Comparison of ENCODE assay signal across 15 cellular contexts in the genomic region with DNA sequence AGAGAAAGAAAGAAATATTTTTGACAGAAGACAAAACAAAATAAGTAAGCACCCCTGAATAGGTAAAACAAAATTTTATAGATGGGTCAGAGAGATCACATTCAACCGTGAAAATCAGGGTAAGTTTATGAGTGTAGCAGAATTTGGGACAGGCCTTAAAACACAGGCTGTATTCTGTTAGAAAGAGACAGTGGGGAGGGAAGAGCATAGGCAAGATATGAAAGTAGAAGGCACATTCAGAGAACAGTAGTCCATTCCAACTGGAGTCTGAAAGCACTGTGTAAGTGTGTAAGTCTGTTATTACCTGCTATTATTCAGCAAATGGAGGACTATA. TPM values are rescaled to one million over a fixed set of nuclear protein-coding genes. Genes with fewer than 3 reads are reported as not detected.
A peak's percentile ranks its signal among the peaks of the same experiment; 100 is the strongest.
DNase-seq lines count a peak whose midpoint lies in the region; ATAC-seq, FAIRE-seq and TF ChIP-seq lines count a peak whose summit lies in the region.
"Had no signal": no experiment of that assay in that cellular context is flagged by ENCODE, and none has a peak within 500 bp of the region (broad histone marks: within the 10 kb centered on the region; RNA-seq: fewer than 3 reads in every experiment).

No MANE protein-coding gene starts in this region.

- no peak for ATAC-seq in HG03097 (IDR thresholded peaks at IDR 0.05; ENCODE audit: low FRiP score, unreplicated experiment)
- no peak for ATAC-seq in mucosa of descending colon

- H3K36me3 ChIP-seq in Karpas-422 (ENCODE audit: insufficient read depth, low read length) (peaks cover 32% of the 10 kb centered on the region), astrocyte (ENCODE audit: insufficient read depth, low read length) (peaks cover 4% of the 10 kb centered on the region), tibial artery (no peaks in the 10 kb centered on the region), mucosa of descending colon (ENCODE audit: low read depth) (no peaks in the 10 kb centered on the region)
- H3K36me3 ChIP-seq: ovary had no signal

- H4K20me1 ChIP-seq in Karpas-422 (ENCODE audit: insufficient read depth, low read depth, low read length) (no peaks in the 10 kb centered on the region), astrocyte (ENCODE audit: insufficient read depth, low read length) (no peaks in the 10 kb centered on the region)

- H3K9me3 Mint-ChIP-seq in astrocyte (ENCODE audit: unreplicated experiment) (peaks cover 7% of the 10 kb centered on the region), mesothelial cell of epicardium (peaks cover 5% of the 10 kb centered on the region)
- H3K9me3 Mint-ChIP-seq: immature natural killer cell had no signal

- H3K9me3 ChIP-seq in Karpas-422 (ENCODE audit: low read length) (no peaks in the 10 kb centered on the region), astrocyte (ENCODE audit: insufficient read depth, low read depth, low read length) (no peaks in the 10 kb centered on the region), tibial artery (no peaks in the 10 kb centered on the region), mucosa of descending colon (no peaks in the 10 kb centered on the region)
- H3K9me3 ChIP-seq: ovary, testis had no signal

- H3K27me3 ChIP-seq in Karpas-422 (ENCODE audit: low read length): no peaks in the 10 kb centered on the region
- no peaks in the 10 kb centered on the region for H3K27me3 ChIP-seq in astrocyte (ENCODE audit: insufficient read depth, low read length)
- no peaks in the 10 kb centered on the region for H3K27me3 ChIP-seq in tibial artery
- H3K27me3 ChIP-seq: ovary, testis had no signal

- H3K79me2 ChIP-seq in Karpas-422 (ENCODE audit: low read length) (peaks cover 83% of the 10 kb centered on the region), astrocyte (ENCODE audit: insufficient read depth, low read length) (peaks cover 3% of the 10 kb centered on the region)

- H3K36me3 Mint-ChIP-seq in astrocyte (ENCODE audit: low read depth, unreplicated experiment): peaks cover 14% of the 10 kb centered on the region
- H3K36me3 Mint-ChIP-seq in mesothelial cell of epicardium: peaks cover 18% of the 10 kb centered on the region

- H3K9ac ChIP-seq in Karpas-422 (ENCODE audit: low read length) (no peak overlapping the region), astrocyte (ENCODE audit: low read length) (no peak overlapping the region)

- peak overlapping the region; percentile 87 for H3K27ac Mint-ChIP-seq in astrocyte (ENCODE audit: unreplicated experiment)
- peak overlapping the region; percentile 88 for H3K27ac Mint-ChIP-seq in mesothelial cell of epicardium

- no peak for FAIRE-seq in astrocyte (lab: Jason Lieb, UNC)
- FAIRE-seq: RCC 7860 had no signal

- H3K4me3 Mint-ChIP-seq in astrocyte (ENCODE audit: unreplicated experiment) (no peak overlapping the region), mesothelial cell of epicardium (no peak overlapping the region)
- H3K4me3 Mint-ChIP-seq: immature natural killer cell had no signal

- peaks cover 31% of the 10 kb centered on the region for H3K4me1 ChIP-seq in Karpas-422 (ENCODE audit: low read length)
- no peaks in the 10 kb centered on the region for H3K4me1 ChIP-seq in astrocyte (ENCODE audit: insufficient read depth, low read length)
- peaks cover 0 to 51% (median 30%) of the 10 kb centered on the region in 4 donors for H3K4me1 ChIP-seq in tibial artery
- no peaks in the 10 kb centered on the region for H3K4me1 ChIP-seq in mucosa of descending colon (ENCODE audit: low read depth)

- DNase-seq in Karpas-422 (no peak), astrocyte (ENCODE audit: low read depth) (no peak), mesothelial cell of epicardium (ENCODE audit: low spot score in 2 of 2, unreplicated experiment in 2 of 2) (no peak), tibial artery (no peak), mucosa of descending colon (no peak)
- no peak for DNase-seq in central memory CD4-positive, alpha-beta T cell
- no peak for DNase-seq in activated CD4-positive, alpha-beta T cell treated with anti-CD3 and anti-CD28 coated beads for 1 hour
- DNase-seq: NCI-H187 had no signal

- H3K27ac ChIP-seq in Karpas-422 (ENCODE audit: low read length) (peak overlapping the region; percentile 47), astrocyte (ENCODE audit: low read depth, low read length) (no peak overlapping the region), tibial artery (peak overlapping the region; percentile 72 to 76)
- H3K27ac ChIP-seq: C4-2B had no signal

- H3K4me3 ChIP-seq in Karpas-422 (ENCODE audit: low read length): no peak overlapping the region
- no peak overlapping the region for H3K4me3 ChIP-seq in astrocyte (ENCODE audit: insufficient read depth, low read depth, low read length)
- H3K4me3 ChIP-seq in tibial artery: no peak overlapping the region
- H3K4me3 ChIP-seq in mucosa of descending colon: no peak overlapping the region
- H3K4me3 ChIP-seq: GM12878, ovary, testis had no signal

- peaks cover 15% of the 10 kb centered on the region for H3K4me1 Mint-ChIP-seq in astrocyte (ENCODE audit: low read depth, unreplicated experiment)
- H3K4me1 Mint-ChIP-seq in mesothelial cell of epicardium: peaks cover 50% of the 10 kb centered on the region
- H3K4me1 Mint-ChIP-seq: immature natural killer cell had no signal

- H3K27me3 Mint-ChIP-seq in astrocyte (ENCODE audit: low read depth, unreplicated experiment): no peaks in the 10 kb centered on the region
- no peaks in the 10 kb centered on the region for H3K27me3 Mint-ChIP-seq in mesothelial cell of epicardium (ENCODE audit: low read depth)

- intact Hi-C loops in tibial artery (cut with DNase I; ENCODE audit: low total_unique reads): no loop called here
- intact Hi-C loops in mucosa of descending colon (cut with DNase I, micrococcal nuclease): loop anchor here in 1 of 2 donors (10.0 kb wide), 1 partner anchor 147 kb away; no protein-coding TSS in a partner anchor

- no peak overlapping the region for H3K4me2 ChIP-seq in Karpas-422 (ENCODE audit: low read depth, low read length, poor library complexity, severe bottlenecking)
- H3K4me2 ChIP-seq in astrocyte (ENCODE audit: low read length): no peak overlapping the region

- H2AFZ ChIP-seq in Karpas-422 (ENCODE audit: low read length) (no peak overlapping the region), astrocyte (ENCODE audit: low read depth, low read length) (no peak overlapping the region)

- TF ChIP-seq CTCF in astrocyte (IDR thresholded peaks at IDR 0.05; ENCODE audit: insufficient read depth, low read depth, low read length) (no peak), mesothelial cell of epicardium (IDR thresholded peaks at IDR 0.05; ENCODE audit: unreplicated experiment) (no peak), tibial artery (IDR thresholded peaks at IDR 0.05) (no peak), mucosa of descending colon (IDR thresholded peaks at IDR 0.05) (no peak)

- H3K9me2 ChIP-seq in Karpas-422 (replicated peaks; ENCODE audit: insufficient read depth, low read length): no peaks in the 10 kb centered on the region

RNA-seq across cellular contexts. Expression of a gene that starts 38.6 kb away (rescaled TPM):
- total RNA-seq in Karpas-422 (2014; rRNA removed; shearing (Covaris generic); ENCODE audit: low replicate concordance): 87.4 and 120 TPM in 2 replicates
- total RNA-seq in astrocyte (37.0 and 43.6 TPM in 2 replicates), mesothelial cell of epicardium (53.4 to 58.1 TPM (median 56.0 TPM) in 3 replicates), mucosa of descending colon (10 to 100 TPM; 32.7 to 40.3 (median 37.6) TPM)

RNA-seq across cellular contexts. Expression of a gene that starts 38.8 kb away (rescaled TPM):
- 9.2 and 24.9 TPM in 2 replicates for total RNA-seq in Karpas-422 (2014; rRNA removed; shearing (Covaris generic); ENCODE audit: low replicate concordance)
- total RNA-seq in astrocyte (11.4 and 13.5 TPM in 2 replicates), mesothelial cell of epicardium (12.2 to 14.5 TPM (median 13.6 TPM) in 3 replicates), mucosa of descending colon (1 to 10 TPM; 4.7 to 6.3 (median 5.2) TPM)
